11 cellular contexts compared by ENCODE assay signal in the genomic region with DNA sequence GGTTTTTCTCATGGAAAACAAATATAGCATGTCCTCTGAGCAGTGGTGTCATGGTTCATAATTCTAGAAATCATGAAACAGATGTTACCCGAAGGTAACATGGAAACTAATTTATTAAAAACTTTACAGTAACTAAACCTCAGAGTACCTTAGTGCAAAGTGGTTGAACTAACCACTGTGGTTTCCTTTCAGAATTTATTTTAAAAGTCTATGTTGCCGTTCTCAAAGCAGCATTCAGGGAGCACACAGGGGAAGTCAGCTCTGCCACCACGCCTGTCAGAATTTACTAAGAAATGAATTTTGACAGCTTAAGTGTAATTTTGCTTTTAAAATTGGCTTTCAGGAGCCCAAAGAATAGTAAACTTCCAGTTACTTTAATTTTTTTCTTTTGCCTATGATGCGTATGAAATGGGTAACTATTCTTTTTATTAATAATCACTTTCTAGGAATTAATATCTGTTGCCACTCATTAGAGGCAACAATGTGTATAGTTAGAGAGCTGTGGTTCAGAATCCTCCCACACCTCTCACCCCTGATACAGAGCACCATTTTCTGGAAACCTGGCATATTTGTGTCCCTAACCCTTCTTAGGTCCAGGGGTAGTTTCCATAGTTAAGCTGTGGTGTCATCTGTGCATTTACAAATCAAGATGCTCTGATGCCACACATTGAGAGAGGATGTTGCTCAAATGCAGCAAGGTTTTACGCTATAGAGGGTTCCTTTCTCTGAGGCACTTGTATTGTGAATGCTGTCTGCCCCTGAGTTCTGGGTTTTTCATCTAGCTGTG.
A peak's percentile ranks its signal among the peaks of the same experiment; 100 is the strongest.
DNase-seq lines count a peak whose midpoint lies in the region; ATAC-seq and TF ChIP-seq lines count a peak whose summit lies in the region.
"Had no signal": no experiment of that assay in that cellular context is flagged by ENCODE, and none has a peak within 500 bp of the region (broad histone marks: within the 10 kb centered on the region; RNA-seq: fewer than 3 reads in every experiment).

No MANE protein-coding gene starts in this region.

- POLR2A ChIA-PET in activated CD4-positive, alpha-beta memory T cell treated with anti-CD3 and anti-CD28 coated beads for 36 hours (lab: Charles Lee) = no interaction called here

- H3K9me3 Mint-ChIP-seq in activated CD4-positive, alpha-beta memory T cell treated with anti-CD3 and anti-CD28 coated beads for 36 hours = peaks cover 9% of the 10 kb centered on the region

- intact Hi-C loops in activated CD4-positive, alpha-beta memory T cell treated with anti-CD3 and anti-CD28 coated beads for 36 hours (cut with micrococcal nuclease) = loop anchor here (1.0 to 10.0 kb wide), 4 partner anchors 45 to 330 kb away; partner anchors contain the start of gene ZSWIM6
- intact Hi-C loops in uterus (cut with DNase I; ENCODE audit: low total_unique reads) = no loop called here

- TF ChIP-seq POLR2A in uterus (IDR thresholded peaks at IDR 0.05) = no peak

- H3K36me3 ChIP-seq in brain microvascular endothelial cell (replicated peaks) (peaks cover 16% of the 10 kb centered on the region), uterus (no peaks in the 10 kb centered on the region)

- H3K27me3 ChIP-seq in brain microvascular endothelial cell (replicated peaks) (no peaks in the 10 kb centered on the region), uterus (no peaks in the 10 kb centered on the region)

- TF ChIP-seq CTCF in GM12865 (IDR thresholded peaks at IDR 0.05; ENCODE audit: insufficient read depth, low read depth, low read length, missing control alignments) (no peak), brain microvascular endothelial cell (IDR thresholded peaks at IDR 0.05; ENCODE audit: low read depth, low read length, missing control alignments) (no peak), uterus (IDR thresholded peaks at IDR 0.05) (no peak)

- no peaks in the 10 kb centered on the region for H3K9me3 ChIP-seq in uterus

- H3K4me1 Mint-ChIP-seq in activated CD4-positive, alpha-beta memory T cell treated with anti-CD3 and anti-CD28 coated beads for 36 hours (ENCODE audit: low read depth) = peaks cover 18% of the 10 kb centered on the region

- H3K27ac ChIP-seq in brain microvascular endothelial cell (no peak overlapping the region), uterus (no peak overlapping the region)

- ATAC-seq in GM19372 (IDR thresholded peaks at IDR 0.05; ENCODE audit: low read depth, unreplicated experiment) (peak; percentile 89), HG02981 (IDR thresholded peaks at IDR 0.05; ENCODE audit: unreplicated experiment) (peak; percentile 82)

- no peaks in the 10 kb centered on the region for H3K4me1 ChIP-seq in uterus

- in situ Hi-C loops in brain microvascular endothelial cell (cut with HindIII; ENCODE audit: low pct_ligation_motif_present, low sequenced_read_pairs) = no loop called here

- no peak overlapping the region for H3K4me3 Mint-ChIP-seq in activated CD4-positive, alpha-beta memory T cell treated with anti-CD3 and anti-CD28 coated beads for 36 hours

- DNase-seq in GM12865 (ENCODE audit: low read depth) (peak; percentile 78), brain microvascular endothelial cell (no peak), uterus (no peak), NCI-H1694 treated with DMSO at 0.1 percent for 48 hours (lab: John Stamatoyannopoulos, UW) (no peak), hippocampal formation (lab: John Stamatoyannopoulos, UW) (no peak)
- peak; percentile 28 for DNase-seq in activated CD4-positive, alpha-beta memory T cell treated with anti-CD3 and anti-CD28 coated beads for 36 hours
- DNase-seq: activated CD4-positive, alpha-beta T cell treated with anti-CD3 and anti-CD28 coated beads for 48 hours; Calu3; effector CD8-positive, alpha-beta T cell had no signal

- H3K4me3 ChIP-seq in GM12865 (ENCODE audit: low read depth, low read length) (no peak overlapping the region), brain microvascular endothelial cell (ENCODE audit: low read depth, low read length) (no peak overlapping the region), uterus (no peak overlapping the region)

- H3K27ac Mint-ChIP-seq in activated CD4-positive, alpha-beta memory T cell treated with anti-CD3 and anti-CD28 coated beads for 36 hours = peak overlapping the region; percentile 54

- CTCF ChIA-PET in activated CD4-positive, alpha-beta memory T cell treated with anti-CD3 and anti-CD28 coated beads for 36 hours (lab: Charles Lee) = interaction anchor here (1.7 kb wide), 1 partner anchor 119 kb away, joined by 3 read pairs; no protein-coding TSS in a partner anchor

- peaks cover 65% of the 10 kb centered on the region for H3K36me3 Mint-ChIP-seq in activated CD4-positive, alpha-beta memory T cell treated with anti-CD3 and anti-CD28 coated beads for 36 hours

- no peaks in the 10 kb centered on the region for H3K27me3 Mint-ChIP-seq in activated CD4-positive, alpha-beta memory T cell treated with anti-CD3 and anti-CD28 coated beads for 36 hours

Comparison
In these comparisons a context has a peak if more than half of its experiments do, and no peak if none do; other contexts are left out.
1. DNase-seq: peak in GM12865 (single experiment) and activated CD4-positive, alpha-beta memory T cell treated with anti-CD3 and anti-CD28 coated beads for 36 hours (single experiment); none in brain microvascular endothelial cell (single experiment), uterus (0 of 2), NCI-H1694 treated with DMSO at 0.1 percent for 48 hours (single experiment) and hippocampal formation (0 of 2).